ENCODE assay signal across 8 cellular contexts in genomic region chr14:45201908-45202307, GRCh38. TPM values are rescaled to one million over a fixed set of nuclear protein-coding genes. Genes with fewer than 3 reads are reported as not detected.
DNase-seq lines count a peak whose midpoint lies in the region; ATAC-seq and TF ChIP-seq lines count a peak whose summit lies in the region.

No MANE protein-coding gene starts in this region.

- H3K27ac ChIP-seq in suprapubic skin, result no peak overlapping the region

- ATAC-seq in HG03565 (IDR thresholded peaks at IDR 0.05; ENCODE audit: unreplicated experiment), result peak; percentile 86

- no peak for TF ChIP-seq POLR2A in suprapubic skin (IDR thresholded peaks at IDR 0.05)

- 67% methylated on average over 1 of the region's 1 CpG for WGBS in suprapubic skin

- no peaks in the 10 kb centered on the region for H3K27me3 ChIP-seq in suprapubic skin

- H3K4me1 Mint-ChIP-seq in activated T-cell treated with anti-CD3 and anti-CD28 coated beads, Interleukin-2, amount 50 U/mL, for 24 hours (ENCODE audit: low read depth), result peaks cover 10% of the 10 kb centered on the region

- H3K27ac Mint-ChIP-seq in activated T-cell treated with anti-CD3 and anti-CD28 coated beads, Interleukin-2, amount 50 U/mL, for 24 hours, result peak overlapping the region; percentile 18

- H3K36me3 Mint-ChIP-seq in activated T-cell treated with anti-CD3 and anti-CD28 coated beads, Interleukin-2, amount 50 U/mL, for 24 hours (ENCODE audit: low read depth), result peaks cover 64% of the 10 kb centered on the region

- H3K9me3 Mint-ChIP-seq in activated T-cell treated with anti-CD3 and anti-CD28 coated beads, Interleukin-2, amount 50 U/mL, for 24 hours, result no peaks in the 10 kb centered on the region

- no peak for TF ChIP-seq EP300 in suprapubic skin (IDR thresholded peaks at IDR 0.05)

- H3K9me3 ChIP-seq in suprapubic skin, result no peaks in the 10 kb centered on the region

- no peak overlapping the region for H3K4me3 Mint-ChIP-seq in activated T-cell treated with anti-CD3 and anti-CD28 coated beads, Interleukin-2, amount 50 U/mL, for 24 hours

- peaks cover 21% of the 10 kb centered on the region for H3K36me3 ChIP-seq in suprapubic skin

- DNase-seq in GDM1 (lab: John Stamatoyannopoulos, UW) (peak; percentile 23), GM20000 (ENCODE audit: low spot score) (peak; percentile 6), lung microvascular endothelial cell (ENCODE audit: low read depth in 2 of 2) (peak; percentile 28 to 31), NCI-H748 treated with DMSO at 0.1 percent for 48 hours (lab: John Stamatoyannopoulos, UW) (no peak), suprapubic skin (ENCODE audit: low spot score in 2 of 2) (no peak), LoVo (ENCODE audit: low spot score) (no peak)
- no peak for DNase-seq in activated T-cell treated with anti-CD3 and anti-CD28 coated beads, Interleukin-2, amount 50 U/mL, for 24 hours

- H3K4me1 ChIP-seq in suprapubic skin, result no peaks in the 10 kb centered on the region

- TF ChIP-seq CTCF in GM20000 (IDR thresholded peaks at IDR 0.05; ENCODE audit: extremely low read depth, missing control alignments) (no peak), suprapubic skin (IDR thresholded peaks at IDR 0.05) (no peak)

- H3K27me3 Mint-ChIP-seq in activated T-cell treated with anti-CD3 and anti-CD28 coated beads, Interleukin-2, amount 50 U/mL, for 24 hours, result no peaks in the 10 kb centered on the region

- H3K4me3 ChIP-seq in suprapubic skin, result no peak overlapping the region

RNA-seq across cellular contexts. Expression of gene MIS18BP1, which starts 51.1 kb away (rescaled TPM):
- total RNA-seq in lung microvascular endothelial cell (25.1 and 40.1 TPM in 2 replicates), suprapubic skin (10 to 100 TPM; 23.7 to 28.6 (median 27.2) TPM)

Comparison
In these comparisons a context has a peak if more than half of its experiments do, and no peak if none do; other contexts are left out.
1. DNase-seq: peak in GDM1 (single experiment), GM20000 (single experiment) and lung microvascular endothelial cell (2 of 2); none in activated T-cell treated with anti-CD3 and anti-CD28 coated beads, Interleukin-2, amount 50 U/mL, for 24 hours (single experiment), NCI-H748 treated with DMSO at 0.1 percent for 48 hours (single experiment), suprapubic skin (0 of 2) and LoVo (single experiment).